ENCODE assay signal across 28 cellular contexts in genomic region chr2:229777716-229778115, GRCh38.
"Had no signal": no experiment of that assay in that cellular context is flagged by ENCODE, and none has a peak within 500 bp of the region (broad histone marks: within the 10 kb centered on the region; RNA-seq: fewer than 3 reads in every experiment).

No MANE protein-coding gene starts in this region.

- ATAC-seq: heart right ventricle; left cardiac atrium; left lung; naive thymus-derived CD4-positive, alpha-beta T cell; psoas muscle; right cardiac atrium; stimulated activated memory B cell treated with anti-CD40 and anti-IgM and Interleukin-4, amounts not matched to agents 10 μg/mL and 1 μg/mL and 100 μg/mL, for 72 hours; stimulated activated naive CD8-positive, alpha-beta T cell treated with anti-CD3 and anti-CD28 coated beads, Interleukin-15, Interleukin-2, amounts not matched to agents 100 U/mL and 50 U/mL, for 24 hours had no signal

- H3K27me3 ChIP-seq: esophagus squamous epithelium, heart right ventricle, left lung, ovary, sigmoid colon, testis, tibial artery, upper lobe of left lung had no signal

- H3K36me3 ChIP-seq: ovary had no signal

- H3K4me1 ChIP-seq: left lung, upper lobe of left lung had no signal

- H3K4me3 Mint-ChIP-seq: naive thymus-derived CD4-positive, alpha-beta T cell; stimulated activated memory B cell treated with anti-CD40 and anti-IgM and Interleukin-4, amounts not matched to agents 10 μg/mL and 1 μg/mL and 100 μg/mL, for 72 hours had no signal

- H3K27ac Mint-ChIP-seq: stimulated activated memory B cell treated with anti-CD40 and anti-IgM and Interleukin-4, amounts not matched to agents 10 μg/mL and 1 μg/mL and 100 μg/mL, for 72 hours had no signal

- H3K4me3 ChIP-seq: coronary artery, esophagus squamous epithelium, heart right ventricle, left lung, ovary, psoas muscle, sigmoid colon, testis, tibial artery, upper lobe of left lung had no signal

- DNase-seq: dermis blood vessel endothelial cell; effector memory CD4-positive, alpha-beta T cell; erythroblast; esophagus squamous epithelium; foreskin melanocyte; glutamatergic neuron; heart right ventricle; hippocampal formation; left cardiac atrium; left lung; mesenchymal stem cell; midbrain; naive thymus-derived CD4-positive, alpha-beta T cell; occipital lobe; ovary; posterior cingulate gyrus; psoas muscle; right cardiac atrium; sigmoid colon; stimulated activated CD4-positive, alpha-beta T cell treated with anti-CD3 and anti-CD28 coated beads, Interleukin-2, amount 100 ng/mL, for 24 hours; stimulated activated CD4-positive, alpha-beta T cell treated with anti-CD3 and anti-CD28 coated beads, Interleukin-4, amount 100 ng/mL, for 24 hours; stimulated activated naive CD8-positive, alpha-beta T cell treated with anti-CD3 and anti-CD28 coated beads, Interleukin-15, Interleukin-2, amounts not matched to agents 100 U/mL and 50 U/mL, for 24 hours; substantia nigra; testis; tibial artery; upper lobe of left lung had no signal

- H3K9me3 Mint-ChIP-seq: stimulated activated memory B cell treated with anti-CD40 and anti-IgM and Interleukin-4, amounts not matched to agents 10 μg/mL and 1 μg/mL and 100 μg/mL, for 72 hours had no signal

- H3K9me3 ChIP-seq: esophagus squamous epithelium, heart right ventricle, left lung, ovary, psoas muscle, sigmoid colon, testis, tibial artery, upper lobe of left lung had no signal

- H3K27me3 Mint-ChIP-seq: naive thymus-derived CD4-positive, alpha-beta T cell; stimulated activated memory B cell treated with anti-CD40 and anti-IgM and Interleukin-4, amounts not matched to agents 10 μg/mL and 1 μg/mL and 100 μg/mL, for 72 hours had no signal

- H3K27ac ChIP-seq: coronary artery, esophagus squamous epithelium, heart right ventricle, left lung, ovary, psoas muscle, sigmoid colon, testis, tibial artery, upper lobe of left lung had no signal
